Comparison of ENCODE assay signal across 17 cellular contexts in the genomic region with DNA sequence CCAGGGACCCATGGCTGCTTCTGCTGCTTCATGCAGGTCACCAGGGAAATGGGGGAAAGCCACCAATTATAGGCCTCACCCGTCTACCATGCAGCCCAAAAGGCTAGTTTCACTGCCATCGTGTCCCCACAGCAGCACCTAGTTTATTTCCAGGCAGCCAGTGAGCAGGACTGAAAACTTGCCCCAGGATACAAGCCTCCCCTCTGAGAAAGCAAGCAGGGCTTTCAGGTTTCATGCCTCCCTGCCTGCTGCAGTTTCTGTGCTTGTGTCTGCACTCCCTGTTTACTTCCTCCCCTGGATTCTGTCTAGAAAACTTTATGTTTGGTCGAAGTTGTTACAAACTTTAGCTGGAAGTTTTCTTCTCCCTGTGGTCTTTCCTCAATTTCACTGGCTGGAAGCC.
"Had no signal": no experiment of that assay in that cellular context is flagged by ENCODE, and none has a peak within 500 bp of the region (broad histone marks: within the 10 kb centered on the region; RNA-seq: fewer than 3 reads in every experiment).

No MANE protein-coding gene starts in this region.

- H3K9me3 ChIP-seq: suprapubic skin, thyroid gland, upper lobe of right lung, vagina had no signal

- ATAC-seq: foreskin keratinocyte, sciatic nerve, upper lobe of right lung had no signal

- H3K4me1 Mint-ChIP-seq: nephron had no signal

- H3K27me3 ChIP-seq: suprapubic skin, thyroid gland, upper lobe of right lung, vagina had no signal

- H3K4me3 ChIP-seq: suprapubic skin, thyroid gland, upper lobe of right lung, vagina had no signal

- H3K4me1 ChIP-seq: foreskin keratinocyte, suprapubic skin, thyroid gland, upper lobe of right lung, vagina had no signal

- H3K27ac ChIP-seq: foreskin keratinocyte, suprapubic skin, thyroid gland, upper lobe of right lung, vagina had no signal

- H3K27ac Mint-ChIP-seq: dendritic cell treated with granulocyte-macrophage colony-stimulating factor and Interleukin-4, amounts not matched to agents 40 ng/mL and 50 ng/mL, for 4 days had no signal

- H3K36me3 ChIP-seq: suprapubic skin, thyroid gland, upper lobe of right lung, vagina had no signal

- DNase-seq: cerebellar nuclear complex; foreskin keratinocyte; head of caudate nucleus; hippocampal formation; kidney glomerular epithelial cell; mammary epithelial cell; midbrain; posterior cingulate gyrus; stimulated activated CD4-positive, alpha-beta T cell treated with anti-CD3 and anti-CD28 coated beads, Interleukin-2, amount 100 ng/mL, for 24 hours; stimulated activated naive CD4-positive, alpha-beta T cell treated with Interleukin-2 at 50 U/mL for 16 hours; thyroid gland; upper lobe of right lung had no signal

- H3K4me3 Mint-ChIP-seq: dendritic cell treated with granulocyte-macrophage colony-stimulating factor and Interleukin-4, amounts not matched to agents 40 ng/mL and 50 ng/mL, for 4 days; nephron had no signal

- H3K27me3 Mint-ChIP-seq: dendritic cell treated with granulocyte-macrophage colony-stimulating factor and Interleukin-4, amounts not matched to agents 40 ng/mL and 50 ng/mL, for 4 days had no signal
